1 cellular context compared by ENCODE assay signal in genomic region chr5:32585446-32586250, GRCh38.
A peak's percentile ranks its signal among the peaks of the same experiment; 100 is the strongest.
TF ChIP-seq lines count a peak whose summit lies in the region.

Gene SUB1, plus strand, starts transcription at chr5:32585557. Its CDS starts 2,956 bp downstream, at chr5:32588513.

TF ChIP-seq in HepG2, 621 proteins besides CTCF, POLR2A, EP300 and RAD21 (continued from another document and continues in another):
- TF ChIP-seq NFAT5 (CRISPR knock-in tag; IDR thresholded peaks at IDR 0.05) (no peak), ZNF549 (CRISPR knock-in tag; IDR thresholded peaks at IDR 0.05) (no peak), GATAD1 (CRISPR knock-in tag; IDR thresholded peaks at IDR 0.05) (peak; percentile 79), CC2D1A (CRISPR knock-in tag; IDR thresholded peaks at IDR 0.05) (no peak), ATF3 (CRISPR knock-in tag; IDR thresholded peaks at IDR 0.05) (no peak), ZNF335 (CRISPR knock-in tag; IDR thresholded peaks at IDR 0.05) (no peak), NFKBIZ (CRISPR knock-in tag; IDR thresholded peaks at IDR 0.05) (no peak), ELF1 (CRISPR knock-in tag; IDR thresholded peaks at IDR 0.05) (peak; percentile 92), PPARG (CRISPR knock-in tag; conservative IDR thresholded peaks at IDR 0.05) (peak; percentile 12; the same call in 1 of the 2 replicates), ZNF674 (CRISPR knock-in tag; IDR thresholded peaks at IDR 0.05; ENCODE audit: low read depth) (no peak), CENPT (CRISPR knock-in tag; IDR thresholded peaks at IDR 0.05; ENCODE audit: low read depth) (no peak; the same call in 1 of the 2 replicates), IRF1 (CRISPR knock-in tag; IDR thresholded peaks at IDR 0.05; ENCODE audit: low read depth) (no peak), KLF12 (CRISPR knock-in tag; IDR thresholded peaks at IDR 0.05; ENCODE audit: borderline replicate concordance) (no peak), HMGA1 (CRISPR knock-in tag; conservative IDR thresholded peaks at IDR 0.05) (no peak), THYN1 (CRISPR knock-in tag; IDR thresholded peaks at IDR 0.05; ENCODE audit: borderline replicate concordance, low read depth) (no peak), JARID2 (CRISPR knock-in tag; IDR thresholded peaks at IDR 0.05; ENCODE audit: insufficient replicate concordance) (no peak), FOXO4 (CRISPR knock-in tag; conservative IDR thresholded peaks at IDR 0.05) (no peak), AGO1 (IDR thresholded peaks at IDR 0.05; ENCODE audit: low read depth, low read length, poor library complexity, severe bottlenecking) (no peak), ELF4 (CRISPR knock-in tag; IDR thresholded peaks at IDR 0.05; ENCODE audit: borderline replicate concordance) (no peak), MXD4 (CRISPR knock-in tag; IDR thresholded peaks at IDR 0.05) (no peak; the same call in 1 of the 2 replicates), DNMT3B (CRISPR knock-in tag; conservative IDR thresholded peaks at IDR 0.05) (no peak), NFKB2 (CRISPR knock-in tag; IDR thresholded peaks at IDR 0.05; ENCODE audit: borderline replicate concordance) (0 out of 2 replicates have a peak, but pooled peaks have one; percentile 52), ZNF790 (CRISPR knock-in tag; IDR thresholded peaks at IDR 0.05; ENCODE audit: borderline replicate concordance) (0 out of 2 replicates have a peak, but pooled peaks have one; percentile 3), GTF3A (CRISPR knock-in tag; conservative IDR thresholded peaks at IDR 0.05) (no peak), ZNF451 (CRISPR knock-in tag; IDR thresholded peaks at IDR 0.05) (no peak), KMT2A (CRISPR knock-in tag; IDR thresholded peaks at IDR 0.05) (0 out of 2 replicates have a peak, but pooled peaks have one; percentile 47), YEATS2 (CRISPR knock-in tag; IDR thresholded peaks at IDR 0.05; ENCODE audit: borderline replicate concordance) (0 out of 2 replicates have a peak, but pooled peaks have one; percentile 36), ZNF672 (CRISPR knock-in tag; IDR thresholded peaks at IDR 0.05) (no peak), ZNF580 (CRISPR knock-in tag; IDR thresholded peaks at IDR 0.05; ENCODE audit: borderline replicate concordance, low read depth) (peak; percentile 50; the same call in 1 of the 2 replicates), ZSCAN29 (CRISPR knock-in tag; conservative IDR thresholded peaks at IDR 0.05) (no peak), CHCHD3 (CRISPR knock-in tag; IDR thresholded peaks at IDR 0.05) (no peak), PTBP1 (IDR thresholded peaks at IDR 0.05; ENCODE audit: low read depth, low read length, poor library complexity, severe bottlenecking) (no peak), ZNF703 (CRISPR knock-in tag; IDR thresholded peaks at IDR 0.05; ENCODE audit: borderline replicate concordance) (no peak)
- TF ChIP-seq, protein P1, sequence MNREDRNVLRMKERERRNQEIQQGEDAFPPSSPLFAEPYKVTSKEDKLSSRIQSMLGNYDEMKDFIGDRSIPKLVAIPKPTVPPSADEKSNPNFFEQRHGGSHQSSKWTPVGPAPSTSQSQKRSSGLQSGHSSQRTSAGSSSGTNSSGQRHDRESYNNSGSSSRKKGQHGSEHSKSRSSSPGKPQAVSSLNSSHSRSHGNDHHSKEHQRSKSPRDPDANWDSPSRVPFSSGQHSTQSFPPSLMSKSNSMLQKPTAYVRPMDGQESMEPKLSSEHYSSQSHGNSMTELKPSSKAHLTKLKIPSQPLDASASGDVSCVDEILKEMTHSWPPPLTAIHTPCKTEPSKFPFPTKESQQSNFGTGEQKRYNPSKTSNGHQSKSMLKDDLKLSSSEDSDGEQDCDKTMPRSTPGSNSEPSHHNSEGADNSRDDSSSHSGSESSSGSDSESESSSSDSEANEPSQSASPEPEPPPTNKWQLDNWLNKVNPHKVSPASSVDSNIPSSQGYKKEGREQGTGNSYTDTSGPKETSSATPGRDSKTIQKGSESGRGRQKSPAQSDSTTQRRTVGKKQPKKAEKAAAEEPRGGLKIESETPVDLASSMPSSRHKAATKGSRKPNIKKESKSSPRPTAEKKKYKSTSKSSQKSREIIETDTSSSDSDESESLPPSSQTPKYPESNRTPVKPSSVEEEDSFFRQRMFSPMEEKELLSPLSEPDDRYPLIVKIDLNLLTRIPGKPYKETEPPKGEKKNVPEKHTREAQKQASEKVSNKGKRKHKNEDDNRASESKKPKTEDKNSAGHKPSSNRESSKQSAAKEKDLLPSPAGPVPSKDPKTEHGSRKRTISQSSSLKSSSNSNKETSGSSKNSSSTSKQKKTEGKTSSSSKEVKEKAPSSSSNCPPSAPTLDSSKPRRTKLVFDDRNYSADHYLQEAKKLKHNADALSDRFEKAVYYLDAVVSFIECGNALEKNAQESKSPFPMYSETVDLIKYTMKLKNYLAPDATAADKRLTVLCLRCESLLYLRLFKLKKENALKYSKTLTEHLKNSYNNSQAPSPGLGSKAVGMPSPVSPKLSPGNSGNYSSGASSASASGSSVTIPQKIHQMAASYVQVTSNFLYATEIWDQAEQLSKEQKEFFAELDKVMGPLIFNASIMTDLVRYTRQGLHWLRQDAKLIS (CRISPR knock-in tag; IDR thresholded peaks at IDR 0.05), result peak; percentile 73; the same call in 1 of the 2 replicates
- TF ChIP-seq, protein P2, sequence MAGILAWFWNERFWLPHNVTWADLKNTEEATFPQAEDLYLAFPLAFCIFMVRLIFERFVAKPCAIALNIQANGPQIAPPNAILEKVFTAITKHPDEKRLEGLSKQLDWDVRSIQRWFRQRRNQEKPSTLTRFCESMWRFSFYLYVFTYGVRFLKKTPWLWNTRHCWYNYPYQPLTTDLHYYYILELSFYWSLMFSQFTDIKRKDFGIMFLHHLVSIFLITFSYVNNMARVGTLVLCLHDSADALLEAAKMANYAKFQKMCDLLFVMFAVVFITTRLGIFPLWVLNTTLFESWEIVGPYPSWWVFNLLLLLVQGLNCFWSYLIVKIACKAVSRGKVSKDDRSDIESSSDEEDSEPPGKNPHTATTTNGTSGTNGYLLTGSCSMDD (CRISPR knock-in tag; IDR thresholded peaks at IDR 0.05), result no peak
- TF ChIP-seq, protein P3, sequence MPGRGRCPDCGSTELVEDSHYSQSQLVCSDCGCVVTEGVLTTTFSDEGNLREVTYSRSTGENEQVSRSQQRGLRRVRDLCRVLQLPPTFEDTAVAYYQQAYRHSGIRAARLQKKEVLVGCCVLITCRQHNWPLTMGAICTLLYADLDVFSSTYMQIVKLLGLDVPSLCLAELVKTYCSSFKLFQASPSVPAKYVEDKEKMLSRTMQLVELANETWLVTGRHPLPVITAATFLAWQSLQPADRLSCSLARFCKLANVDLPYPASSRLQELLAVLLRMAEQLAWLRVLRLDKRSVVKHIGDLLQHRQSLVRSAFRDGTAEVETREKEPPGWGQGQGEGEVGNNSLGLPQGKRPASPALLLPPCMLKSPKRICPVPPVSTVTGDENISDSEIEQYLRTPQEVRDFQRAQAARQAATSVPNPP (CRISPR knock-in tag; IDR thresholded peaks at IDR 0.05), result no peak
- TF ChIP-seq, protein P4, sequence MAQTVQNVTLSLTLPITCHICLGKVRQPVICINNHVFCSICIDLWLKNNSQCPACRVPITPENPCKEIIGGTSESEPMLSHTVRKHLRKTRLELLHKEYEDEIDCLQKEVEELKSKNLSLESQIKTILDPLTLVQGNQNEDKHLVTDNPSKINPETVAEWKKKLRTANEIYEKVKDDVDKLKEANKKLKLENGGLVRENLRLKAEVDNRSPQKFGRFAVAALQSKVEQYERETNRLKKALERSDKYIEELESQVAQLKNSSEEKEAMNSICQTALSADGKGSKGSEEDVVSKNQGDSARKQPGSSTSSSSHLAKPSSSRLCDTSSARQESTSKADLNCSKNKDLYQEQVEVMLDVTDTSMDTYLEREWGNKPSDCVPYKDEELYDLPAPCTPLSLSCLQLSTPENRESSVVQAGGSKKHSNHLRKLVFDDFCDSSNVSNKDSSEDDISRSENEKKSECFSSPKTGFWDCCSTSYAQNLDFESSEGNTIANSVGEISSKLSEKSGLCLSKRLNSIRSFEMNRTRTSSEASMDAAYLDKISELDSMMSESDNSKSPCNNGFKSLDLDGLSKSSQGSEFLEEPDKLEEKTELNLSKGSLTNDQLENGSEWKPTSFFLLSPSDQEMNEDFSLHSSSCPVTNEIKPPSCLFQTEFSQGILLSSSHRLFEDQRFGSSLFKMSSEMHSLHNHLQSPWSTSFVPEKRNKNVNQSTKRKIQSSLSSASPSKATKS (CRISPR knock-in tag; IDR thresholded peaks at IDR 0.05), result no peak
- TF ChIP-seq, protein P5, sequence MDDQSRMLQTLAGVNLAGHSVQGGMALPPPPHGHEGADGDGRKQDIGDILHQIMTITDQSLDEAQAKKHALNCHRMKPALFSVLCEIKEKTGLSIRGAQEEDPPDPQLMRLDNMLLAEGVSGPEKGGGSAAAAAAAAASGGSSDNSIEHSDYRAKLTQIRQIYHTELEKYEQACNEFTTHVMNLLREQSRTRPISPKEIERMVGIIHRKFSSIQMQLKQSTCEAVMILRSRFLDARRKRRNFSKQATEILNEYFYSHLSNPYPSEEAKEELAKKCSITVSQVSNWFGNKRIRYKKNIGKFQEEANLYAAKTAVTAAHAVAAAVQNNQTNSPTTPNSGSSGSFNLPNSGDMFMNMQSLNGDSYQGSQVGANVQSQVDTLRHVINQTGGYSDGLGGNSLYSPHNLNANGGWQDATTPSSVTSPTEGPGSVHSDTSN (CRISPR knock-in tag; IDR thresholded peaks at IDR 0.05; ENCODE audit: borderline replicate concordance), result no peak
